ENCODE assay signal across 1 cellular context in genomic region chr1:234398849-234399381, GRCh38.
TF ChIP-seq lines count a peak whose summit lies in the region.

No MANE protein-coding gene starts in this region.

TF ChIP-seq in GM23338, 12 proteins besides CTCF, POLR2A, EP300 and RAD21 (continued from another document):
- TF ChIP-seq, protein P1, sequence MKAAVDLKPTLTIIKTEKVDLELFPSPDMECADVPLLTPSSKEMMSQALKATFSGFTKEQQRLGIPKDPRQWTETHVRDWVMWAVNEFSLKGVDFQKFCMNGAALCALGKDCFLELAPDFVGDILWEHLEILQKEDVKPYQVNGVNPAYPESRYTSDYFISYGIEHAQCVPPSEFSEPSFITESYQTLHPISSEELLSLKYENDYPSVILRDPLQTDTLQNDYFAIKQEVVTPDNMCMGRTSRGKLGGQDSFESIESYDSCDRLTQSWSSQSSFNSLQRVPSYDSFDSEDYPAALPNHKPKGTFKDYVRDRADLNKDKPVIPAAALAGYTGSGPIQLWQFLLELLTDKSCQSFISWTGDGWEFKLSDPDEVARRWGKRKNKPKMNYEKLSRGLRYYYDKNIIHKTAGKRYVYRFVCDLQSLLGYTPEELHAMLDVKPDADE (IDR thresholded peaks at IDR 0.05) = no peak
- TF ChIP-seq REST (IDR thresholded peaks at IDR 0.05; ENCODE audit: unreplicated experiment) (no peak), ZNF331 (CRISPR knock-in tag; IDR thresholded peaks at IDR 0.05; ENCODE audit: low read depth) (no peak), NANOG (IDR thresholded peaks at IDR 0.05; ENCODE audit: borderline replicate concordance) (no peak), JUNB (IDR thresholded peaks at IDR 0.05; ENCODE audit: unreplicated experiment) (no peak)
